In the genomic region with DNA sequence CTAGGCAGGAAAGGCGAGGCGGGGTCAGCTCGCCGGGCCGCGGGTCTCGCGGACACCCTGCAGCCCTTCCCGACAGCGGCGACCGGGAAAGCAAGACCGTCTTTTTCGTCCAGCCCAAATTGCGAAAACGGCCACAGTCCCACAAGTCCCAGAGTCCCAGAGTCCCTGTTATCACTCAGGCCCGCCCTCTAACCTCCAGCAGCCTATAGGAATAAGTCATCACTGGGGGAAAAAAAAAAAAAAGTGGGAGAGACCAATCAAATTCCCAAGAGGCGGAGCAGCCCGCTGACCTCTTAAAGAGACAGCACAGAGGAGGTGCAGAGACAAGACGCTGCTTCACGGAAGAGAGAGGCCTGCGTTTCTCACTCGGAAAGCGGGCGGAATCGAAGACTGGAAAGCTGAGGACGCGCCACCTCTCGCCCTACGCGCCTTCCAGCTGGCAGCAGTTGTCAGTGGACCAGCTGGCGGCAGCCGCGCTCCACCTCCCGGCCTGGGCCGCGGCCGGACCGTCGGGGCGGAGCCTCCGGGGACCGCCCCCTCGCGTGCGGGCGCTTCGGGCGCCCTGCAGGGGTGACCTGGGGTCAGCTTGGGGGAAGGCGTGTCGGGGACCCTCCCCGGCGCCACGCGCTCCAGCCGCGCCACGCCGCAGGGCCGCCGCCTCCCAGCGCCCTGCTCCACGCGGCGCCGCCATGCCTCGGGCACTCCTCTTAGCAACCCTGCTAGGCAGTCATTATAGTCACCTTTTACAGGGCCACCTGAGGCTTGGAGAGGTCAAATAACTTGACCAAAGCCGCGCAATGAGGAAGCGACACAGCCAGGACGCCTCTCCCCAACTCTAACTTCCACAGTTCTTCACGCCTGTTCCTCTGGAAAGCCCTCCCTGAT, we compare ENCODE assay signal across 8 cellular contexts. TPM values are rescaled to one million over a fixed set of nuclear protein-coding genes. Genes with fewer than 3 reads are reported as not detected.
DNase-seq lines count a peak whose midpoint lies in the region; ATAC-seq, FAIRE-seq and TF ChIP-seq lines count a peak whose summit lies in the region.

A gene (minus strand): TSS at position 141 of the 885 bp plus-strand sequence. CDS start 10,587 bp downstream, outside the sequence.

- intact Hi-C loops in HepG2 (cut with micrococcal nuclease; ENCODE audit: unreplicated experiment): loop anchor here (1.0 to 10.0 kb wide), 2 partner anchors 16 to 104 kb away; no protein-coding TSS in a partner anchor

- CTCF ChIA-PET in HepG2 (lab: Yijun Ruan, JAX; ENCODE audit: low intra/inter-chr PET ratio, low total read pairs): no interaction called here

- no peaks in the 10 kb centered on the region for H3K36me3 ChIP-seq in CD4-positive, CD25-positive, alpha-beta regulatory T cell (ENCODE audit: control insufficient read depth, insufficient read depth, low read length)
- H3K36me3 ChIP-seq in HepG2 (replicated peaks in 1 of 2; ENCODE audit: control insufficient read depth in 1 of 2, insufficient read depth in 2 of 2, low read length in 2 of 2): no peaks in the 10 kb centered on the region

- H2AFZ ChIP-seq in HepG2 (ENCODE audit: low read length): peak within 1 kb of the TSS; percentile 70

- H3K9ac ChIP-seq in HepG2 (ENCODE audit: insufficient read depth, low read depth, low read length): peak within 1 kb of the TSS; percentile 91

- peaks cover 3 to 40% (median 26%) of the 10 kb centered on the region in 4 donors for H3K4me1 Mint-ChIP-seq in CD4-positive, CD25-positive, alpha-beta regulatory T cell

- peaks cover 14% of the 10 kb centered on the region; the same call in 1 of the 2 replicates for H4K20me1 ChIP-seq in HepG2 (ENCODE audit: insufficient read depth, low read length)

- in situ Hi-C loops in HepG2 (cut with HindIII; ENCODE audit: extremely low pct_ligation_motif_present, low pct_unique_long_range_greater_than_20kb): no loop called here

- peak; percentile 70 to 95 (median 87) for DNase-seq in CD4-positive, CD25-positive, alpha-beta regulatory T cell
- DNase-seq in NCI-H748 (lab: John Stamatoyannopoulos, UW; ENCODE audit: unreplicated experiment): peak; percentile 97
- DNase-seq in activated CD4-positive, alpha-beta T cell treated with anti-CD3 and anti-CD28 coated beads, Interleukin-2, amount 50 U/mL, for 4 hours: peak; percentile 76 to 79
- peak; percentile 93 to 98 for DNase-seq in dermis microvascular lymphatic vessel endothelial cell (ENCODE audit: low read depth in 2 of 2)
- DNase-seq in HepG2 (ENCODE audit: low spot score): peak; percentile 98
- DNase-seq in stimulated activated CD4-positive, alpha-beta T cell treated with anti-CD3 and anti-CD28 coated beads, Interleukin-4, amount 100 ng/mL, for 1 hour: peak; percentile 78

- H3K4me3 Mint-ChIP-seq in CD4-positive, CD25-positive, alpha-beta regulatory T cell: peak within 1 kb of the TSS; percentile 92 to 99 (median 96)

- POLR2A ChIA-PET in HepG2 (lab: Yijun Ruan, JAX): interaction anchor here (0.8 kb wide), 1 partner anchor 16 kb away, joined by 3 read pairs; no protein-coding TSS in a partner anchor

- under 1% methylated on average over 32 of the region's 72 CpGs for WGBS in HepG2 (ENCODE audit: low lambda C conversion rate)

- H3K4me2 ChIP-seq in HepG2 (ENCODE audit: low read depth, low read length): peak within 1 kb of the TSS; percentile 91

- peak; percentile 65 for TF ChIP-seq CTCF in HepG2 (CRISPR knock-in tag; IDR thresholded peaks at IDR 0.05)

- BruUV-seq in HepG2 (replicated peaks; lab: Mats Ljungman, UMichigan): no TSS peak

- FAIRE-seq in HepG2 (lab: Jason Lieb, UNC): peak; percentile 77

- TF ChIP-seq RAD21 in HepG2 (CRISPR knock-in tag; IDR thresholded peaks at IDR 0.05): peak; percentile 45

- TF ChIP-seq POLR2A in HepG2 (IDR thresholded peaks at IDR 0.05; ENCODE audit: insufficient read depth in 1 of 2, low read depth in 2 of 2, low read length in 2 of 2): peak in 1 of 2 experiments; percentile 86; a peak in 2 of 4 replicates

- peak within 1 kb of the TSS; percentile 88 to 99 (median 95) for H3K27ac Mint-ChIP-seq in CD4-positive, CD25-positive, alpha-beta regulatory T cell

- H3K27me3 Mint-ChIP-seq in CD4-positive, CD25-positive, alpha-beta regulatory T cell: no peaks in the 10 kb centered on the region

- TF ChIP-seq EP300 in HepG2 (IDR thresholded peaks at IDR 0.05; ENCODE audit: low read depth in 2 of 2, low read length in 2 of 2) (peak; percentile 30 to 76; a peak in 2 of 4 replicates), HepG2 (CRISPR knock-in tag; IDR thresholded peaks at IDR 0.05; ENCODE audit: borderline replicate concordance) (no peak)

- H3K27ac ChIP-seq in CD4-positive, CD25-positive, alpha-beta regulatory T cell (ENCODE audit: insufficient read depth, low read length, poor library complexity, severe bottlenecking): peak within 1 kb of the TSS; percentile 69
- peak within 1 kb of the TSS; percentile 85 for H3K27ac ChIP-seq in HepG2 (ENCODE audit: extremely low read length, insufficient read depth, low read length)

- peaks cover 23% of the 10 kb centered on the region for H3K4me1 ChIP-seq in CD4-positive, CD25-positive, alpha-beta regulatory T cell (ENCODE audit: control insufficient read depth, insufficient read depth, low read length, poor library complexity, severe bottlenecking)
- H3K4me1 ChIP-seq in HepG2 (ENCODE audit: insufficient read depth, low read length): peaks cover 35% of the 10 kb centered on the region

- peak within 1 kb of the TSS; percentile 77 for H3K4me3 ChIP-seq in CD4-positive, CD25-positive, alpha-beta regulatory T cell (ENCODE audit: low read depth, low read length)
- H3K4me3 ChIP-seq in HepG2 (replicated peaks in 1 of 3; ENCODE audit: insufficient read depth in 1 of 3, low read depth in 2 of 3, low read length in 3 of 3): peak within 1 kb of the TSS; percentile 93 to 97 (median 94)

- peak; percentile 84 to 92 for ATAC-seq in CD4-positive, CD25-positive, alpha-beta regulatory T cell (ENCODE audit: low read depth in 2 of 2)
- ATAC-seq in GM19372 (IDR thresholded peaks at IDR 0.05; ENCODE audit: low read depth, unreplicated experiment) (peak; percentile 69), HG03558 (IDR thresholded peaks at IDR 0.05; ENCODE audit: extremely low read depth, unreplicated experiment) (peak; percentile 57), HepG2 (peak; percentile 88)

- H3K79me2 ChIP-seq in HepG2 (ENCODE audit: insufficient read depth, low read length): peaks cover 20% of the 10 kb centered on the region

- no peaks in the 10 kb centered on the region for H3K9me3 Mint-ChIP-seq in CD4-positive, CD25-positive, alpha-beta regulatory T cell

- H3K9me3 ChIP-seq in CD4-positive, CD25-positive, alpha-beta regulatory T cell (ENCODE audit: control insufficient read depth in 2 of 2, low read length in 2 of 2): no peaks in the 10 kb centered on the region
- no peaks in the 10 kb centered on the region for H3K9me3 ChIP-seq in HepG2 (ENCODE audit: low read length)

- H3K36me3 Mint-ChIP-seq in CD4-positive, CD25-positive, alpha-beta regulatory T cell: no peaks in the 10 kb centered on the region

- H3K27me3 ChIP-seq in CD4-positive, CD25-positive, alpha-beta regulatory T cell (ENCODE audit: control insufficient read depth, insufficient read depth, low read length): no peaks in the 10 kb centered on the region
- no peaks in the 10 kb centered on the region; a peak in 1 of 5 replicates for H3K27me3 ChIP-seq in HepG2 (ENCODE audit: control insufficient read depth in 1 of 2, insufficient read depth in 2 of 2, low read length in 2 of 2)

TF ChIP-seq in HepG2, 621 proteins besides CTCF, POLR2A, EP300 and RAD21 (continues in another document):
- no peak for TF ChIP-seq MED8 (CRISPR knock-in tag; IDR thresholded peaks at IDR 0.05; ENCODE audit: insufficient replicate concordance)
- peak; percentile 77 for TF ChIP-seq POLR2G (IDR thresholded peaks at IDR 0.05; ENCODE audit: low read depth, low read length)
- TF ChIP-seq FOXO1 (CRISPR knock-in tag; IDR thresholded peaks at IDR 0.05): no peak
- TF ChIP-seq, protein P1, sequence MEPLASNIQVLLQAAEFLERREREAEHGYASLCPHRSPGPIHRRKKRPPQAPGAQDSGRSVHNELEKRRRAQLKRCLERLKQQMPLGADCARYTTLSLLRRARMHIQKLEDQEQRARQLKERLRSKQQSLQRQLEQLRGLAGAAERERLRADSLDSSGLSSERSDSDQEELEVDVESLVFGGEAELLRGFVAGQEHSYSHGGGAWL (CRISPR knock-in tag; IDR thresholded peaks at IDR 0.05): peak; percentile 8; the same call in 1 of the 2 replicates
- peak in 1 of 2 experiments; percentile 57; a peak in 1 of 4 replicates for TF ChIP-seq KLF16 (CRISPR knock-in tag; IDR thresholded peaks at IDR 0.05)
- peak; percentile 45; the same call in 1 of the 2 replicates for TF ChIP-seq YEATS2 (CRISPR knock-in tag; IDR thresholded peaks at IDR 0.05; ENCODE audit: borderline replicate concordance)

RNA-seq across cellular contexts. Expression of the gene that starts here (rescaled TPM):
- 15.9 TPM for total RNA-seq in CD4-positive, CD25-positive, alpha-beta regulatory T cell
- 10 to 100 TPM; 14.0 to 27.4 (median 24.5) TPM for polyA plus RNA-seq in CD4-positive, CD25-positive, alpha-beta regulatory T cell
- total RNA-seq in dermis microvascular lymphatic vessel endothelial cell (23.1 and 30.7 TPM in 2 replicates), HepG2 (2016; rRNA removed; fragmentation: Illumina TruSeq; extraction: Trizol) (16.0 and 25.8 TPM in 2 replicates)
- total RNA-seq in HepG2 (2016; cell fraction: cytosol; rRNA removed; fragmentation: Illumina TruSeq; extraction: Trizol; ENCODE audit: low read depth): 5.2 and 7.7 TPM in 2 replicates
- total RNA-seq in HepG2 (2016; cell fraction: insoluble cytoplasmic fraction; rRNA removed; fragmentation: Illumina TruSeq; extraction: Trizol): 18.1 and 26.7 TPM in 2 replicates
- total RNA-seq in HepG2 (2016; cell fraction: membrane; rRNA removed; fragmentation: Illumina TruSeq; extraction: Trizol): 14.2 and 15.9 TPM in 2 replicates
- 19.5 and 20.8 TPM in 2 replicates for total RNA-seq in HepG2 (2016; cell fraction: nucleus; rRNA removed; fragmentation: Illumina TruSeq; extraction: Trizol)
- polyA plus RNA-seq in HepG2 (2011; rRNA removed): 25.4 and 35.4 TPM in 2 replicates
- 20.8 and 29.8 TPM in 2 replicates for polyA plus RNA-seq in HepG2 (2011; cell fraction: cytosol; rRNA removed)
- 39.0 and 41.7 TPM in 2 replicates for polyA plus RNA-seq in HepG2 (2011; cell fraction: nucleus; rRNA removed)
- 13.0 and 16.0 TPM in 2 replicates for polyA plus RNA-seq in HepG2 (2012)
- 5.6 and 6.4 TPM in 2 replicates for polyA plus RNA-seq in HepG2 (2016; cell fraction: cytosol; fragmentation: Illumina TruSeq; extraction: Trizol; ENCODE audit: low read depth)
- polyA plus RNA-seq in HepG2 (2016; cell fraction: insoluble cytoplasmic fraction; fragmentation: Illumina TruSeq; extraction: Trizol; ENCODE audit: low read depth): 14.3 TPM in 2 replicates
- polyA plus RNA-seq in HepG2 (2016; cell fraction: membrane; fragmentation: Illumina TruSeq; extraction: Trizol; ENCODE audit: low read depth): 9.6 and 10.9 TPM in 2 replicates
- 34.7 and 36.4 TPM in 2 replicates for polyA plus RNA-seq in HepG2 (2016; cell fraction: nucleus; fragmentation: Illumina TruSeq; extraction: Trizol; ENCODE audit: insufficient read depth, low read depth)
- 60.4 and 130 TPM in 2 replicates for polyA minus RNA-seq in HepG2 (2011; rRNA and poly(A)+ RNA removed; ENCODE audit: low replicate concordance)
- polyA minus RNA-seq in HepG2 (2011; cell fraction: cytosol; rRNA and poly(A)+ RNA removed): 12.0 and 12.9 TPM in 2 replicates
- polyA minus RNA-seq in HepG2 (2011; cell fraction: nucleus; rRNA and poly(A)+ RNA removed): 12.6 and 20.5 TPM in 2 replicates

Comparison
In these comparisons a context has a peak if more than half of its experiments do, and no peak if none do; other contexts are left out.
1. Peak in every context shown above with its lines: DNase-seq, ATAC-seq, H3K4me3 ChIP-seq and H3K27ac ChIP-seq.